In the genomic region with DNA sequence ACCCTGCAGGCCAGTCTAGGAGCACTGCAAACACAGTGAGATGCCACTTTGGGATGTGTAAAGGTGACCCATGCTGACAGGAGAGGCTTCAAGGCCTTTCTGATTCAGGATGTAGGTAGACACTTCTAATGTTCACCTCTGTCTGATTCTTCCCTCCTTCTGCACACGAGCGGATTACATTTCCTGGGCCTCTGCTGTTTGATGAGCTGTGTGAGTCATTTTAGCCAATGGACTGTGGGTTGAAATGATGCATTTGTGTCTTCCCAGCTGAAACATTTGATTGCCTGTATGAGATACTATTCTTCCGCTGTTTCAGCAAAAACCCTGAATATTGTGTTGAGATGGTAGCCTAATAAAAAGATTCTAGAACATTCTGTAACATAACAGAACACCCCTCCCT, we compare ENCODE assay signal across 1 cellular context.
TF ChIP-seq lines count a peak whose summit lies in the region.

No MANE protein-coding gene starts in this region.

TF ChIP-seq in A549, 52 proteins besides CTCF, POLR2A, EP300 and RAD21 (continued from another document):
- TF ChIP-seq HMGXB4 (CRISPR knock-in tag; IDR thresholded peaks at IDR 0.05; ENCODE audit: borderline replicate concordance), result no peak
- no peak for TF ChIP-seq CEBPB (IDR thresholded peaks at IDR 0.05)
- TF ChIP-seq TP53 (CRISPR knock-in tag; IDR thresholded peaks at IDR 0.05), result no peak
- no peak for TF ChIP-seq CHD4 (IDR thresholded peaks at IDR 0.05; ENCODE audit: borderline replicate concordance)
- no peak for TF ChIP-seq ESRRA (IDR thresholded peaks at IDR 0.05; ENCODE audit: borderline replicate concordance, low read length)
- TF ChIP-seq RCOR1 (IDR thresholded peaks at IDR 0.05; ENCODE audit: low read depth, low read length), result no peak
- no peak for TF ChIP-seq NFE2L2 (conservative IDR thresholded peaks at IDR 0.05; ENCODE audit: low read length)
- TF ChIP-seq BHLHE40 (IDR thresholded peaks at IDR 0.05; ENCODE audit: low read depth, low read length), result no peak
- no peak for TF ChIP-seq HOXA7 (CRISPR knock-in tag; IDR thresholded peaks at IDR 0.05)
- TF ChIP-seq SREBF2 (IDR thresholded peaks at IDR 0.05), result no peak
- no peak for TF ChIP-seq NPAS2 (CRISPR knock-in tag; IDR thresholded peaks at IDR 0.05; ENCODE audit: borderline replicate concordance)
- no peak for TF ChIP-seq KDM5A (IDR thresholded peaks at IDR 0.05)
